Comparison of ENCODE assay signal across 12 cellular contexts in genomic region chr14:89669209-89669608, GRCh38.
DNase-seq lines count a peak whose midpoint lies in the region; ATAC-seq and TF ChIP-seq lines count a peak whose summit lies in the region.
"Had no signal": no experiment of that assay in that cellular context is flagged by ENCODE, and none has a peak within 500 bp of the region (broad histone marks: within the 10 kb centered on the region; RNA-seq: fewer than 3 reads in every experiment).

No MANE protein-coding gene starts in this region.

- H3K4me2 ChIP-seq in PC-3 (ENCODE audit: low read length), result no peak overlapping the region

- no peak overlapping the region for H2AFZ ChIP-seq in PC-3 (ENCODE audit: low read length)

- no peaks in the 10 kb centered on the region for H3F3A ChIP-seq in PC-3 (ENCODE audit: low read length, unreplicated experiment)

- H3K27ac Mint-ChIP-seq in CD8-positive, alpha-beta T cell, result no peak overlapping the region
- H3K27ac Mint-ChIP-seq in activated CD8-positive, alpha-beta T cell treated with anti-CD3 and anti-CD28 coated beads, Interleukin-2, amount 10 ng/mL, durations not matched to agents 7 days and 5 days, result peak overlapping the region; percentile 72
- peak overlapping the region; percentile 78 to 84 for H3K27ac Mint-ChIP-seq in natural killer cell

- CTCF ChIA-PET in CD8-positive, alpha-beta T cell (lab: Charles Lee), result no interaction called here
- CTCF ChIA-PET in activated CD8-positive, alpha-beta T cell treated with anti-CD3 and anti-CD28 coated beads, Interleukin-2, amount 10 ng/mL, durations not matched to agents 7 days and 5 days (lab: Charles Lee), result interaction anchor here (0.7 to 2.9 kb wide), 6 partner anchors 9 to 52 kb away, joined by 3 to 9 read pairs (median 4); no protein-coding TSS in a partner anchor
- CTCF ChIA-PET in PC-3 (lab: Charles Lee), result no interaction called here

- peak; percentile 20 for ATAC-seq in CD8-positive, alpha-beta T cell
- ATAC-seq in GM21717 (IDR thresholded peaks at IDR 0.05; ENCODE audit: unreplicated experiment) (peak; percentile 59), natural killer cell (peak; percentile 82 to 91 (median 87)), SK-N-SH treated with all-trans-retinoic acid at 6 μM for 48 hours (no peak), PC-3 (no peak)
- ATAC-seq in activated CD8-positive, alpha-beta T cell treated with anti-CD3 and anti-CD28 coated beads, Interleukin-2, amount 10 ng/mL, durations not matched to agents 7 days and 5 days, result peak; percentile 87
- ATAC-seq: gastroesophageal sphincter had no signal

- H3K4me3 Mint-ChIP-seq in CD8-positive, alpha-beta T cell, result no peak overlapping the region
- H3K4me3 Mint-ChIP-seq in activated CD8-positive, alpha-beta T cell treated with anti-CD3 and anti-CD28 coated beads, Interleukin-2, amount 10 ng/mL, durations not matched to agents 7 days and 5 days, result no peak overlapping the region
- H3K4me3 Mint-ChIP-seq in natural killer cell, result peak overlapping the region; percentile 66
- H3K4me3 Mint-ChIP-seq: central memory CD8-positive, alpha-beta T cell had no signal

- H3K27me3 ChIP-seq in CD8-positive, alpha-beta T cell (ENCODE audit: insufficient read depth, low read length), result no peaks in the 10 kb centered on the region
- H3K27me3 ChIP-seq in PC-3 (ENCODE audit: low read length), result no peaks in the 10 kb centered on the region
- H3K27me3 ChIP-seq: gastroesophageal sphincter had no signal

- H3K4me1 Mint-ChIP-seq in CD8-positive, alpha-beta T cell (ENCODE audit: low read depth), result peaks cover 36% of the 10 kb centered on the region
- H3K4me1 Mint-ChIP-seq in activated CD8-positive, alpha-beta T cell treated with anti-CD3 and anti-CD28 coated beads, Interleukin-2, amount 10 ng/mL, durations not matched to agents 7 days and 5 days (ENCODE audit: low read depth), result peaks cover 34% of the 10 kb centered on the region
- peaks cover 22 to 24% of the 10 kb centered on the region in 2 donors for H3K4me1 Mint-ChIP-seq in natural killer cell

- H3K4me1 ChIP-seq in CD8-positive, alpha-beta T cell (ENCODE audit: insufficient read depth, low read length), result peaks cover 21% of the 10 kb centered on the region
- no peaks in the 10 kb centered on the region; the same call in 1 of the 2 replicates for H3K4me1 ChIP-seq in PC-3 (ENCODE audit: insufficient read depth, low read length)
- H3K4me1 ChIP-seq: gastroesophageal sphincter had no signal

- H3K27me3 Mint-ChIP-seq in CD8-positive, alpha-beta T cell (ENCODE audit: low read depth), result no peaks in the 10 kb centered on the region
- H3K27me3 Mint-ChIP-seq in activated CD8-positive, alpha-beta T cell treated with anti-CD3 and anti-CD28 coated beads, Interleukin-2, amount 10 ng/mL, durations not matched to agents 7 days and 5 days (ENCODE audit: low read depth), result no peaks in the 10 kb centered on the region
- H3K27me3 Mint-ChIP-seq in natural killer cell (ENCODE audit: low read depth in 2 of 2), result no peaks in the 10 kb centered on the region
- H3K27me3 Mint-ChIP-seq: central memory CD8-positive, alpha-beta T cell had no signal

- peaks cover 3% of the 10 kb centered on the region for H3K9me3 Mint-ChIP-seq in CD8-positive, alpha-beta T cell
- H3K9me3 Mint-ChIP-seq in activated CD8-positive, alpha-beta T cell treated with anti-CD3 and anti-CD28 coated beads, Interleukin-2, amount 10 ng/mL, durations not matched to agents 7 days and 5 days (ENCODE audit: insufficient read depth), result peaks cover 23% of the 10 kb centered on the region
- peaks cover 0 to 2% of the 10 kb centered on the region in 2 donors for H3K9me3 Mint-ChIP-seq in natural killer cell

- no peaks in the 10 kb centered on the region for H3K36me3 Mint-ChIP-seq in CD8-positive, alpha-beta T cell
- H3K36me3 Mint-ChIP-seq in activated CD8-positive, alpha-beta T cell treated with anti-CD3 and anti-CD28 coated beads, Interleukin-2, amount 10 ng/mL, durations not matched to agents 7 days and 5 days (ENCODE audit: low read depth), result peaks cover 8% of the 10 kb centered on the region
- H3K36me3 Mint-ChIP-seq in natural killer cell, result peaks cover 7% of the 10 kb centered on the region

- H4K20me1 ChIP-seq in PC-3 (ENCODE audit: low read length), result no peaks in the 10 kb centered on the region

- no peaks in the 10 kb centered on the region for H3K9me3 ChIP-seq in CD8-positive, alpha-beta T cell (ENCODE audit: low read length)
- 0 out of 2 replicates have a peak, but pooled peaks cover 3% of the 10 kb centered on the region for H3K9me3 ChIP-seq in PC-3 (ENCODE audit: low read length)
- H3K9me3 ChIP-seq: gastroesophageal sphincter had no signal

- no peak overlapping the region for H3K9ac ChIP-seq in PC-3 (ENCODE audit: low read length)

- no peak overlapping the region for H3K4me3 ChIP-seq in CD8-positive, alpha-beta T cell (ENCODE audit: low read depth, low read length)
- no peak overlapping the region for H3K4me3 ChIP-seq in PC-3 (ENCODE audit: low read length)
- H3K4me3 ChIP-seq: gastroesophageal sphincter had no signal

- POLR2A ChIA-PET in CD8-positive, alpha-beta T cell (lab: Charles Lee), result interaction anchor here (1.3 kb wide), 1 partner anchor 9 kb away, joined by 3 read pairs; no protein-coding TSS in a partner anchor
- POLR2A ChIA-PET in activated CD8-positive, alpha-beta T cell treated with anti-CD3 and anti-CD28 coated beads, Interleukin-2, amount 10 ng/mL, durations not matched to agents 7 days and 5 days (lab: Charles Lee), result interaction anchor here (0.8 to 1.0 kb wide), 3 partner anchors 10 to 237 kb away, joined by 3 to 4 read pairs (median 4); no protein-coding TSS in a partner anchor
- POLR2A ChIA-PET in PC-3 (lab: Charles Lee; ENCODE audit: unreplicated experiment), result no interaction called here

- no peaks in the 10 kb centered on the region for H3K79me2 ChIP-seq in PC-3 (ENCODE audit: low read length)

- no peak overlapping the region for H3K27ac ChIP-seq in CD8-positive, alpha-beta T cell (ENCODE audit: low read depth, low read length)
- H3K27ac ChIP-seq in PC-3 (ENCODE audit: low read length), result no peak overlapping the region
- H3K27ac ChIP-seq: gastroesophageal sphincter had no signal

- intact Hi-C loops in CD8-positive, alpha-beta T cell (cut with DNase I, micrococcal nuclease), result no loop called here
- intact Hi-C loops in natural killer cell (cut with micrococcal nuclease) (no loop called here), PC-3 (cut with micrococcal nuclease) (no loop called here)

- TF ChIP-seq CTCF in CD8-positive, alpha-beta T cell (IDR thresholded peaks at IDR 0.05), result no peak
- no peak for TF ChIP-seq CTCF in natural killer cell (IDR thresholded peaks at IDR 0.05)
- TF ChIP-seq CTCF in PC-3 (conservative IDR thresholded peaks at IDR 0.05; ENCODE audit: low read depth, low read length), result no peak

- BruUV-seq in PC-3 (replicated peaks; lab: Mats Ljungman, UMichigan), result no TSS peak

- peak in 5 of 7 experiments; percentile 10 to 51 (median 20) for DNase-seq in CD8-positive, alpha-beta T cell
- DNase-seq in activated CD8-positive, alpha-beta T cell treated with anti-CD3 and anti-CD28 coated beads, Interleukin-2, amount 10 ng/mL, durations not matched to agents 7 days and 5 days, result peak; percentile 76
- DNase-seq in natural killer cell (peak; percentile 35), NCI-H2171 (lab: John Stamatoyannopoulos, UW) (no peak), PC-3 (no peak), iPS-NIHi7 (ENCODE audit: extremely low spot score) (no peak)
- DNase-seq: NCI-H1048, RPMI8226 had no signal

- H3K9me2 ChIP-seq in PC-3 (replicated peaks; ENCODE audit: low read length), result no peaks in the 10 kb centered on the region

- no peaks in the 10 kb centered on the region for H3K36me3 ChIP-seq in CD8-positive, alpha-beta T cell (ENCODE audit: insufficient read depth, low read length)
- H3K36me3 ChIP-seq in PC-3 (ENCODE audit: low read depth, low read length), result no peaks in the 10 kb centered on the region
- H3K36me3 ChIP-seq: gastroesophageal sphincter had no signal

TF ChIP-seq in SK-N-SH treated with all-trans-retinoic acid at 6 μM for 48 hours, 23 proteins besides CTCF, POLR2A, EP300 and RAD21 (continues in another document):
- TF ChIP-seq ZNF70 (CRISPR knock-in tag; IDR thresholded peaks at IDR 0.05) (no peak), TCF4 (CRISPR knock-in tag; IDR thresholded peaks at IDR 0.05; ENCODE audit: borderline replicate concordance) (no peak), ZC3H10 (CRISPR knock-in tag; IDR thresholded peaks at IDR 0.05) (no peak)
- TF ChIP-seq, protein P1, sequence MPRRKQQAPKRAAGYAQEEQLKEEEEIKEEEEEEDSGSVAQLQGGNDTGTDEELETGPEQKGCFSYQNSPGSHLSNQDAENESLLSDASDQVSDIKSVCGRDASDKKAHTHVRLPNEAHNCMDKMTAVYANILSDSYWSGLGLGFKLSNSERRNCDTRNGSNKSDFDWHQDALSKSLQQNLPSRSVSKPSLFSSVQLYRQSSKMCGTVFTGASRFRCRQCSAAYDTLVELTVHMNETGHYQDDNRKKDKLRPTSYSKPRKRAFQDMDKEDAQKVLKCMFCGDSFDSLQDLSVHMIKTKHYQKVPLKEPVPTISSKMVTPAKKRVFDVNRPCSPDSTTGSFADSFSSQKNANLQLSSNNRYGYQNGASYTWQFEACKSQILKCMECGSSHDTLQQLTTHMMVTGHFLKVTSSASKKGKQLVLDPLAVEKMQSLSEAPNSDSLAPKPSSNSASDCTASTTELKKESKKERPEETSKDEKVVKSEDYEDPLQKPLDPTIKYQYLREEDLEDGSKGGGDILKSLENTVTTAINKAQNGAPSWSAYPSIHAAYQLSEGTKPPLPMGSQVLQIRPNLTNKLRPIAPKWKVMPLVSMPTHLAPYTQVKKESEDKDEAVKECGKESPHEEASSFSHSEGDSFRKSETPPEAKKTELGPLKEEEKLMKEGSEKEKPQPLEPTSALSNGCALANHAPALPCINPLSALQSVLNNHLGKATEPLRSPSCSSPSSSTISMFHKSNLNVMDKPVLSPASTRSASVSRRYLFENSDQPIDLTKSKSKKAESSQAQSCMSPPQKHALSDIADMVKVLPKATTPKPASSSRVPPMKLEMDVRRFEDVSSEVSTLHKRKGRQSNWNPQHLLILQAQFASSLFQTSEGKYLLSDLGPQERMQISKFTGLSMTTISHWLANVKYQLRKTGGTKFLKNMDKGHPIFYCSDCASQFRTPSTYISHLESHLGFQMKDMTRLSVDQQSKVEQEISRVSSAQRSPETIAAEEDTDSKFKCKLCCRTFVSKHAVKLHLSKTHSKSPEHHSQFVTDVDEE (CRISPR knock-in tag; IDR thresholded peaks at IDR 0.05), result no peak

Comparison
In these comparisons a context has a peak if more than half of its experiments do, and no peak if none do; other contexts are left out.
1. ATAC-seq: peak in CD8-positive, alpha-beta T cell (single experiment), GM21717 (single experiment), activated CD8-positive, alpha-beta T cell treated with anti-CD3 and anti-CD28 coated beads, Interleukin-2, amount 10 ng/mL, durations not matched to agents 7 days and 5 days (single experiment) and natural killer cell (3 of 3); none in SK-N-SH treated with all-trans-retinoic acid at 6 μM for 48 hours (single experiment) and PC-3 (single experiment).
2. DNase-seq: peak in CD8-positive, alpha-beta T cell (5 of 7), activated CD8-positive, alpha-beta T cell treated with anti-CD3 and anti-CD28 coated beads, Interleukin-2, amount 10 ng/mL, durations not matched to agents 7 days and 5 days (single experiment) and natural killer cell (single experiment); none in NCI-H2171 (single experiment), PC-3 (single experiment) and iPS-NIHi7 (single experiment).